Comparison of ENCODE assay signal across 17 cellular contexts in genomic region chr11:20839231-20839630, GRCh38.
"Had no signal": no experiment of that assay in that cellular context is flagged by ENCODE, and none has a peak within 500 bp of the region (broad histone marks: within the 10 kb centered on the region; RNA-seq: fewer than 3 reads in every experiment).

No MANE protein-coding gene starts in this region.

- H3K4me1 Mint-ChIP-seq: naive thymus-derived CD8-positive, alpha-beta T cell had no signal

- H3K27ac ChIP-seq: heart right ventricle, right atrium auricular region, sigmoid colon, skin epidermis had no signal

- DNase-seq: cortex of kidney; effector memory CD4-positive, alpha-beta T cell; heart right ventricle; hypothalamus; islet precursor cell; mammary epithelial cell; mucosa of descending colon; naive thymus-derived CD8-positive, alpha-beta T cell; posterior cingulate gyrus; sigmoid colon; stimulated activated CD4-positive, alpha-beta T cell treated with anti-CD3 and anti-CD28 coated beads, Interleukin-2, amount 100 ng/mL, for 24 hours; stimulated activated naive CD4-positive, alpha-beta T cell treated with Interleukin-2 at 50 U/mL for 16 hours; trophoblast cell had no signal

- H3K36me3 ChIP-seq: heart right ventricle, right atrium auricular region, sigmoid colon had no signal

- H3K9me3 ChIP-seq: heart right ventricle, right atrium auricular region, sigmoid colon had no signal

- H3K4me3 ChIP-seq: heart right ventricle, mucosa of descending colon, right atrium auricular region, sigmoid colon, skin epidermis had no signal

- H3K36me3 Mint-ChIP-seq: naive thymus-derived CD8-positive, alpha-beta T cell had no signal

- H3K27ac Mint-ChIP-seq: naive thymus-derived CD8-positive, alpha-beta T cell had no signal

- H3K4me1 ChIP-seq: heart right ventricle, right atrium auricular region, sigmoid colon had no signal

- H3K27me3 ChIP-seq: heart right ventricle, right atrium auricular region, sigmoid colon had no signal

- H3K4me3 Mint-ChIP-seq: naive thymus-derived CD8-positive, alpha-beta T cell had no signal

- ATAC-seq: esophagus mucosa; heart right ventricle; left lobe of liver; mucosa of descending colon; naive thymus-derived CD8-positive, alpha-beta T cell had no signal
